Comparison of ENCODE assay signal across 7 cellular contexts in the genomic region with DNA sequence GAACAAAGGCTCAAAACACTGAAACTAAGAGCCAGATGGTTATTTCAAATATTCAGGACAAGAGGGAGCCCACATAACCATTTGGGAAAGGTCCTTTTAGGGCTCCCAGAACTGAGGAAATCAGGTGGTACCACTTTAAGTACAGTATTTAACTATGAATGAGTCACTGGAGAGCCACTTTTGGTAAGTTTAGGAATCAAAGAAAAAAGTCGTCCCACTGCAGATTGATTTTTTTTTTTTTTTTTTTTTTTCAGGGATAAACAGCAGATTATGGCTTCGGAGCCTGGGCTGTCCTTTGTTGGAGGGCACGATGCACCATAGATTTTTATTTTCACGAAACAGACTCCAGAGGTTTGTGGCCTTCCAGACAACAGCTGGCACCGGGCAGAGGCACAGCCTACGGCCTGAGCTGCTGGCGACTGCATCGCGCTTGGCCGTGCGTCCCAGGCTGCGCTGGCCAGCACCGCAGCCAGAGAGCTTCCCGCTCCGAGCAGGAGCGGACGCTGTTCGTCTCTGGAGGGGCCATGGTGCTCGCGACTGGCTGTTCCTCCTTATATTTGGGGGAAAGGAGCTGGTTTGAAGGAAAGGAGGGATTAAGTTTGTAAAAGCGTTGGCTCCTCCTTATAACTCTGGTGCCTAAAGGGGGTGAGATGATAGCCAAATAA.
DNase-seq lines count a peak whose midpoint lies in the region; ATAC-seq and TF ChIP-seq lines count a peak whose summit lies in the region.

No MANE protein-coding gene starts in this region.

- no peak overlapping the region for H3K27ac ChIP-seq in vagina

- DNase-seq in GM13976 (ENCODE audit: low spot score): peak; percentile 44
- DNase-seq in NCI-H460 (ENCODE audit: extremely low read depth, low read depth): peak; percentile 20
- DNase-seq in dermis blood vessel endothelial cell: peak; percentile 35
- no peak for DNase-seq in memory B cell (ENCODE audit: low spot score in 2 of 2)
- no peak for DNase-seq in vagina (ENCODE audit: extremely low spot score in 2 of 2)
- DNase-seq in stimulated activated CD4-positive, alpha-beta T cell treated with anti-CD3 and anti-CD28 coated beads, Interleukin-4, amount 100 ng/mL, for 24 hours: no peak
- DNase-seq in activated CD8-positive, alpha-beta memory T cell treated with anti-CD3 and anti-CD28 coated beads, Interleukin-2, amount 50 U/mL, for 4 hours: no peak

- intact Hi-C loops in vagina (cut with DNase I): no loop called here

- H3K4me3 ChIP-seq in vagina: peak overlapping the region; percentile 49 to 66

- H3K27me3 Mint-ChIP-seq in memory B cell: peaks cover 10% of the 10 kb centered on the region

- no peaks in the 10 kb centered on the region for H3K9me3 ChIP-seq in vagina

- no peaks in the 10 kb centered on the region for H3K27me3 ChIP-seq in vagina

- peak overlapping the region; percentile 76 for H3K4me3 Mint-ChIP-seq in memory B cell

- no peaks in the 10 kb centered on the region for H3K36me3 Mint-ChIP-seq in memory B cell

- peaks cover 11% of the 10 kb centered on the region for H3K4me1 Mint-ChIP-seq in memory B cell

- no peaks in the 10 kb centered on the region for H3K9me3 Mint-ChIP-seq in memory B cell

- TF ChIP-seq CTCF in GM13976 (IDR thresholded peaks at IDR 0.05; ENCODE audit: borderline replicate concordance, control extremely low read depth, extremely low read depth, insufficient read depth, missing control alignments) (peak; percentile 2), vagina (IDR thresholded peaks at IDR 0.05) (no peak)

- no peak overlapping the region for H3K27ac Mint-ChIP-seq in memory B cell

- TF ChIP-seq POLR2A in vagina (IDR thresholded peaks at IDR 0.05): no peak

- in situ Hi-C loops in GM13976 (cut with MboI; ENCODE audit: low sequenced_read_pairs, unreplicated experiment): no loop called here

- peaks cover 25% of the 10 kb centered on the region for H3K4me1 ChIP-seq in vagina

- no peak for ATAC-seq in memory B cell (ENCODE audit: low read depth)

- no peaks in the 10 kb centered on the region for H3K36me3 ChIP-seq in vagina

Comparison
In these comparisons a context has a peak if more than half of its experiments do, and no peak if none do; other contexts are left out.
1. DNase-seq: peak in GM13976 (single experiment), NCI-H460 (single experiment) and dermis blood vessel endothelial cell (single experiment); none in memory B cell (0 of 2), vagina (0 of 2), stimulated activated CD4-positive, alpha-beta T cell treated with anti-CD3 and anti-CD28 coated beads, Interleukin-4, amount 100 ng/mL, for 24 hours (single experiment) and activated CD8-positive, alpha-beta memory T cell treated with anti-CD3 and anti-CD28 coated beads, Interleukin-2, amount 50 U/mL, for 4 hours (single experiment).